In genomic region chr4:52637116-52637515, GRCh38 we compare ENCODE assay signal across 19 cellular contexts. TPM values are rescaled to one million over a fixed set of nuclear protein-coding genes. Genes with fewer than 3 reads are reported as not detected.
DNase-seq lines count a peak whose midpoint lies in the region; ATAC-seq, FAIRE-seq and TF ChIP-seq lines count a peak whose summit lies in the region.
"Had no signal": no experiment of that assay in that cellular context is flagged by ENCODE, and none has a peak within 500 bp of the region (broad histone marks: within the 10 kb centered on the region; RNA-seq: fewer than 3 reads in every experiment).

No MANE protein-coding gene starts in this region.

- H3K9me3 Mint-ChIP-seq in WTC11 = peaks cover 10% of the 10 kb centered on the region
- no peaks in the 10 kb centered on the region for H3K9me3 Mint-ChIP-seq in mesothelial cell of epicardium
- H3K9me3 Mint-ChIP-seq in stimulated activated memory B cell treated with anti-CD40 and anti-IgM and Interleukin-4, amounts not matched to agents 10 μg/mL and 1 μg/mL and 100 μg/mL, for 72 hours = no peaks in the 10 kb centered on the region
- H3K9me3 Mint-ChIP-seq: CD8-positive, alpha-beta T cell had no signal

- in situ Hi-C loops in GM12878 (cut with MboI) = no loop called here

- DNase-seq in WTC11 (ENCODE audit: low spot score) = no peak
- DNase-seq in GM12878 (ENCODE audit: low read depth, low spot score) = no peak
- DNase-seq in mesothelial cell of epicardium (ENCODE audit: low spot score in 2 of 2, unreplicated experiment in 2 of 2) = no peak
- no peak for DNase-seq in DMS153 treated with DMSO at 0.1 percent for 48 hours (lab: John Stamatoyannopoulos, UW; ENCODE audit: unreplicated experiment)
- DNase-seq in activated CD8-positive, alpha-beta memory T cell treated with anti-CD3 and anti-CD28 coated beads, Interleukin-2, amount 50 U/mL, for 48 hours = no peak
- DNase-seq in NCI-H2029 (lab: John Stamatoyannopoulos, UW) = no peak
- DNase-seq: CD8-positive, alpha-beta T cell; COR-L47; DMS153; DND-41; GDM1; GM23248 had no signal

- H3K4me3 ChIP-seq in GM12878 = no peak overlapping the region
- H3K4me3 ChIP-seq: A549, GM23248 had no signal

- H4K20me1 ChIP-seq in GM12878 (ENCODE audit: control insufficient read depth, insufficient read depth) = no peaks in the 10 kb centered on the region

- SMC1A ChIA-PET in GM12878 (lab: Charles Lee; ENCODE audit: uncharacterized antibody, unreplicated experiment) = no interaction called here

- no peak for TF ChIP-seq EP300 in GM12878 (IDR thresholded peaks at IDR 0.05; ENCODE audit: borderline replicate concordance in 1 of 2, control insufficient read depth in 1 of 2, low read depth in 2 of 2, low read length in 2 of 2)

- TF ChIP-seq CTCF in WTC11 (IDR thresholded peaks at IDR 0.05) (no peak), GM12878 (IDR thresholded peaks at IDR 0.05 in 2 of 3, conservative IDR thresholded peaks at IDR 0.05 in 1 of 3; ENCODE audit: control insufficient read depth in 2 of 3, extremely low read depth in 1 of 3, insufficient read depth in 1 of 3, low read depth in 3 of 3, low read length in 3 of 3) (no peak), mesothelial cell of epicardium (IDR thresholded peaks at IDR 0.05; ENCODE audit: unreplicated experiment) (no peak)

- H3K27me3 Mint-ChIP-seq in WTC11 (ENCODE audit: low read depth) (no peaks in the 10 kb centered on the region), mesothelial cell of epicardium (ENCODE audit: low read depth) (no peaks in the 10 kb centered on the region)
- H3K27me3 Mint-ChIP-seq in stimulated activated memory B cell treated with anti-CD40 and anti-IgM and Interleukin-4, amounts not matched to agents 10 μg/mL and 1 μg/mL and 100 μg/mL, for 72 hours = no peaks in the 10 kb centered on the region

- POLR2A ChIA-PET in WTC11 (lab: Charles Lee) = no interaction called here
- POLR2A ChIA-PET in GM12878 (lab: Charles Lee) = interaction anchor here (0.8 kb wide), 1 partner anchor 10 kb away, joined by 3 read pairs; no protein-coding TSS in a partner anchor

- intact Hi-C loops in GM12878 (cut with micrococcal nuclease; ENCODE audit: unreplicated experiment) = no loop called here

- H3K36me3 Mint-ChIP-seq in WTC11 (peaks cover 11% of the 10 kb centered on the region), mesothelial cell of epicardium (peaks cover 6% of the 10 kb centered on the region)
- peaks cover 15% of the 10 kb centered on the region for H3K36me3 Mint-ChIP-seq in stimulated activated memory B cell treated with anti-CD40 and anti-IgM and Interleukin-4, amounts not matched to agents 10 μg/mL and 1 μg/mL and 100 μg/mL, for 72 hours
- H3K36me3 Mint-ChIP-seq: CD14-positive monocyte; CD8-positive, alpha-beta T cell had no signal

- ATAC-seq in WTC11 (no peak), GM12878 (no peak)
- ATAC-seq in stimulated activated memory B cell treated with anti-CD40 and anti-IgM and Interleukin-4, amounts not matched to agents 10 μg/mL and 1 μg/mL and 100 μg/mL, for 72 hours = no peak
- ATAC-seq: A549; CD8-positive, alpha-beta T cell; HCT116 had no signal

- H3K36me3 ChIP-seq in GM12878 (ENCODE audit: control insufficient read depth in 2 of 2, insufficient read depth in 2 of 2, low read length in 1 of 2) = 0 out of 4 replicates have a peak, but pooled peaks cover 0 to 4% of the 10 kb centered on the region in 2 experiments

- H3K27ac ChIP-seq in GM12878 (ENCODE audit: control insufficient read depth, insufficient read depth) = peak overlapping the region; percentile 20; the same call in 1 of the 2 replicates
- H3K27ac ChIP-seq: A549, GM23248, HL-60 had no signal

- no peak for TF ChIP-seq RAD21 in GM12878 (IDR thresholded peaks at IDR 0.05; ENCODE audit: insufficient read depth, low read depth, low read length)

- H3K4me2 ChIP-seq in GM12878 (ENCODE audit: control insufficient read depth, insufficient read depth) = no peak overlapping the region
- H3K4me2 ChIP-seq: A549 had no signal

- no peak overlapping the region for H3K4me3 Mint-ChIP-seq in WTC11
- H3K4me3 Mint-ChIP-seq in mesothelial cell of epicardium = no peak overlapping the region
- H3K4me3 Mint-ChIP-seq in stimulated activated memory B cell treated with anti-CD40 and anti-IgM and Interleukin-4, amounts not matched to agents 10 μg/mL and 1 μg/mL and 100 μg/mL, for 72 hours = no peak overlapping the region
- H3K4me3 Mint-ChIP-seq: CD14-positive monocyte; CD8-positive, alpha-beta T cell had no signal

- H3K4me1 ChIP-seq in GM12878 (ENCODE audit: control insufficient read depth, insufficient read depth, low read length) = peaks cover 22% of the 10 kb centered on the region

- peaks cover 32% of the 10 kb centered on the region for H3K4me1 Mint-ChIP-seq in WTC11
- peaks cover 35% of the 10 kb centered on the region for H3K4me1 Mint-ChIP-seq in mesothelial cell of epicardium
- H3K4me1 Mint-ChIP-seq in stimulated activated memory B cell treated with anti-CD40 and anti-IgM and Interleukin-4, amounts not matched to agents 10 μg/mL and 1 μg/mL and 100 μg/mL, for 72 hours = peaks cover 65% of the 10 kb centered on the region

- no peaks in the 10 kb centered on the region for H3K9me3 ChIP-seq in GM12878 (replicated peaks; ENCODE audit: control insufficient read depth, insufficient read depth, low read length)
- H3K9me3 ChIP-seq: A549 had no signal

- RAD21 ChIA-PET in GM12878 (lab: Charles Lee; ENCODE audit: unreplicated experiment) = no interaction called here

- no peak overlapping the region for H2AFZ ChIP-seq in GM12878 (ENCODE audit: control insufficient read depth, low read depth, low read length)
- H2AFZ ChIP-seq: GM23248 had no signal

- peaks cover 34% of the 10 kb centered on the region for H3K79me2 ChIP-seq in GM12878 (ENCODE audit: control insufficient read depth, insufficient read depth, low read length)

- no peak overlapping the region for H3K9ac ChIP-seq in GM12878 (ENCODE audit: control insufficient read depth, insufficient read depth, low read length)
- H3K9ac ChIP-seq: GM23248 had no signal

- FAIRE-seq in GM12878 (lab: Jason Lieb, UNC) = no peak
- FAIRE-seq: A549, D721Med, H54 had no signal

- WGBS in GM12878 (ENCODE audit: insufficient coverage, insufficient replicate concordance, low lambda C conversion rate, missing lambda C conversion rate) = 80% methylated on average over 2 of the region's 2 CpGs

- CTCF ChIA-PET in WTC11 (lab: Charles Lee) = no interaction called here
- CTCF ChIA-PET in GM12878 (lab: Yijun Ruan, JAX) = no interaction called here

- H3K27ac Mint-ChIP-seq in WTC11 (peak overlapping the region; percentile 2; the same call in 1 of the 2 replicates), mesothelial cell of epicardium (peak overlapping the region; percentile 13)
- peak overlapping the region; percentile 77 for H3K27ac Mint-ChIP-seq in stimulated activated memory B cell treated with anti-CD40 and anti-IgM and Interleukin-4, amounts not matched to agents 10 μg/mL and 1 μg/mL and 100 μg/mL, for 72 hours
- H3K27ac Mint-ChIP-seq: CD14-positive monocyte; CD8-positive, alpha-beta T cell had no signal

- TF ChIP-seq POLR2A in GM12878 (IDR thresholded peaks at IDR 0.05; ENCODE audit: low read depth, low read length) = no peak

- H3K27me3 ChIP-seq in GM12878 (replicated peaks in 1 of 2; ENCODE audit: control insufficient read depth in 2 of 2, insufficient read depth in 2 of 2, low read length in 1 of 2) = no peaks in the 10 kb centered on the region

- no TSS peak for BruUV-seq in GM12878 (replicated peaks; lab: Mats Ljungman, UMichigan)

TF ChIP-seq in WTC11, 78 proteins besides CTCF, POLR2A, EP300 and RAD21 (continues in another document):
- TF ChIP-seq ZNF232 (CRISPR knock-in tag; IDR thresholded peaks at IDR 0.05) (no peak), SP1 (CRISPR knock-in tag; conservative IDR thresholded peaks at IDR 0.05) (no peak), GRHL2 (CRISPR knock-in tag; IDR thresholded peaks at IDR 0.05; ENCODE audit: insufficient replicate concordance, severe bottlenecking) (no peak), OVOL2 (CRISPR knock-in tag; IDR thresholded peaks at IDR 0.05; ENCODE audit: borderline replicate concordance) (no peak)

TF ChIP-seq in GM12878, 131 proteins besides CTCF, POLR2A, EP300 and RAD21 (continues in another document):
- TF ChIP-seq MYB (IDR thresholded peaks at IDR 0.05; ENCODE audit: borderline replicate concordance, low read depth, low read length) (no peak), BHLHE40 (IDR thresholded peaks at IDR 0.05; ENCODE audit: borderline replicate concordance in 1 of 2, low read depth in 2 of 2, low read length in 1 of 2) (no peak), NKRF (conservative IDR thresholded peaks at IDR 0.05) (no peak)

RNA-seq across cellular contexts. Expression of gene USP46, which starts 22.0 kb away (rescaled TPM):
- 48.1 to 54.1 TPM (median 49.5 TPM) in 3 replicates for total RNA-seq in WTC11 (2021)
- total RNA-seq in GM12878 (2013; cell fraction: nucleolus; rRNA removed) = 22.3 and 26.2 TPM in 2 replicates
- 6.7 and 8.4 TPM in 2 replicates for total RNA-seq in GM12878 (2014; rRNA removed)
- 10.4 and 11.6 TPM in 2 replicates for total RNA-seq in GM12878 (2014; rRNA removed; fragmentation: Illumina TruSeq; extraction: Trizol)
- total RNA-seq in GM12878 (2021) = 18.8 and 20.1 TPM in 2 replicates
- polyA plus RNA-seq in GM12878 (2011; ENCODE audit: low read depth) = 3.1 TPM
- polyA plus RNA-seq in GM12878 (2011; rRNA removed) = 12.4 and 15.6 TPM in 2 replicates
- 3.8 and 3.9 TPM in 2 replicates for polyA plus RNA-seq in GM12878 (2011; cell fraction: cytosol; rRNA removed)
- 9.0 and 12.8 TPM in 2 replicates for polyA plus RNA-seq in GM12878 (2011; cell fraction: nucleus; rRNA removed)
- polyA plus RNA-seq in GM12878 (2012) = 4.7 and 6.8 TPM in 2 replicates
- 14.5 and 14.7 TPM in 2 replicates for polyA plus RNA-seq in GM12878 (2014; fragmentation: Illumina TruSeq; extraction: Trizol)
- 1 to 10 TPM; 5.3 TPM for polyA plus RNA-seq in GM12878 (2014; fragmentation: Nextera tagmentation; extraction: Ambion mirVana)
- polyA plus RNA-seq in GM12878 (2014; rRNA removed) = 7.6 and 8.7 TPM in 2 replicates
- 10 to 100 TPM; 13.1 to 13.2 TPM for polyA plus RNA-seq in GM12878 (2016; fragmentation: Nextera tagmentation; extraction: Ambion mirVana)
- 11.3 and 29.0 TPM in 2 replicates for polyA minus RNA-seq in GM12878 (2011; rRNA and poly(A)+ RNA removed)
- 3.1 and 4.0 TPM in 2 replicates for polyA minus RNA-seq in GM12878 (2011; cell fraction: cytosol; rRNA and poly(A)+ RNA removed)
- polyA minus RNA-seq in GM12878 (2011; cell fraction: nucleus; rRNA and poly(A)+ RNA removed) = 9.1 and 15.4 TPM in 2 replicates
- 39.2 to 43.1 TPM (median 40.8 TPM) in 3 replicates for total RNA-seq in mesothelial cell of epicardium

Comparison
In these comparisons a context has a peak if more than half of its experiments do, and no peak if none do; other contexts are left out.
1. H3K27ac Mint-ChIP-seq: peak in every context shown above with its lines; median percentile 77 in stimulated activated memory B cell treated with anti-CD40 and anti-IgM and Interleukin-4, amounts not matched to agents 10 μg/mL and 1 μg/mL and 100 μg/mL, for 72 hours; 13 in mesothelial cell of epicardium; 2 in WTC11.